2 cellular contexts compared by ENCODE assay signal in the genomic region with DNA sequence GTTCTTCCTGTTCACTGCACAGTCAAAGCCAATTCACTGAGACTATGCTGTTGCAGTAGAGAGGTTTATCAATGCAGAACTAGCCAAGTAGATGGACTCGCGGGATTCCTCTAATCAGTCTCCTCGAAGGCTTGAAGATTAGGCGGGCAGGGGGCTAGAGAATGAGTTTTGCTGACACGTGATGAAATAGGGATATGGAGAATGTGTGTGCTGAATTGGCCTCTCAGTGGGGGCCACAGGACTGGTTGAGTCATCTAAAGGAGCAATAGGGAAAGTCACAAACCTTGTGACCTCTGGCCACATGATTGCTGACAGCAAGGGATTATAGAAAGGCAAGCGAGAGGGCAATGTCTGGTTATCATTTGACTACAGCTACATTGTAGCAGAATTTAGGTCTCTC.
TF ChIP-seq lines count a peak whose summit lies in the region.

No MANE protein-coding gene starts in this region.

TF ChIP-seq in HepG2, 621 proteins besides CTCF, POLR2A, EP300 and RAD21:
- TF ChIP-seq MAFK (conservative IDR thresholded peaks at IDR 0.05 in 1 of 2, IDR thresholded peaks at IDR 0.05 in 1 of 2; ENCODE audit: low read length in 2 of 2) (peak; percentile 85 to 88), ZFP37 (CRISPR knock-in tag; IDR thresholded peaks at IDR 0.05; ENCODE audit: borderline replicate concordance) (no peak), TOE1 (CRISPR knock-in tag; IDR thresholded peaks at IDR 0.05) (no peak), MAFF (IDR thresholded peaks at IDR 0.05; ENCODE audit: low read depth, low read length) (peak; percentile 83), ZFYVE20 (CRISPR knock-in tag; IDR thresholded peaks at IDR 0.05; ENCODE audit: borderline replicate concordance, low read depth) (no peak), ZBTB7A (CRISPR knock-in tag; IDR thresholded peaks at IDR 0.05) (no peak), KDM1A (CRISPR knock-in tag; IDR thresholded peaks at IDR 0.05) (no peak), GATAD2A (CRISPR knock-in tag; IDR thresholded peaks at IDR 0.05) (no peak), FOSL1 (CRISPR knock-in tag; IDR thresholded peaks at IDR 0.05; ENCODE audit: borderline replicate concordance) (0 out of 2 replicates have a peak, but pooled peaks have one; percentile 27), FOSL2 (CRISPR knock-in tag; IDR thresholded peaks at IDR 0.05) (peak; percentile 66), FOXP1 (IDR thresholded peaks at IDR 0.05) (no peak), FOXP1 (CRISPR knock-in tag; IDR thresholded peaks at IDR 0.05) (no peak)
- TF ChIP-seq, protein P1, sequence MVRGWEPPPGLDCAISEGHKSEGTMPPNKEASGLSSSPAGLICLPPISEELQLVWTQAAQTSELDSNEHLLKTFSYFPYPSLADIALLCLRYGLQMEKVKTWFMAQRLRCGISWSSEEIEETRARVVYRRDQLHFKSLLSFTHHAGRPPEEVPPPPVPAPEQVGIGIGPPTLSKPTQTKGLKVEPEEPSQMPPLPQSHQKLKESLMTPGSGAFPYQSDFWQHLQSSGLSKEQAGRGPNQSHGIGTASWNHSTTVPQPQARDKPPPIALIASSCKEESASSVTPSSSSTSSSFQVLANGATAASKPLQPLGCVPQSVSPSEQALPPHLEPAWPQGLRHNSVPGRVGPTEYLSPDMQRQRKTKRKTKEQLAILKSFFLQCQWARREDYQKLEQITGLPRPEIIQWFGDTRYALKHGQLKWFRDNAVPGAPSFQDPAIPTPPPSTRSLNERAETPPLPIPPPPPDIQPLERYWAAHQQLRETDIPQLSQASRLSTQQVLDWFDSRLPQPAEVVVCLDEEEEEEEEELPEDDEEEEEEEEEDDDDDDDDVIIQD (CRISPR knock-in tag; IDR thresholded peaks at IDR 0.05; ENCODE audit: low read depth) = peak; percentile 77; the same call in 1 of the 2 replicates
- TF ChIP-seq, protein P2, sequence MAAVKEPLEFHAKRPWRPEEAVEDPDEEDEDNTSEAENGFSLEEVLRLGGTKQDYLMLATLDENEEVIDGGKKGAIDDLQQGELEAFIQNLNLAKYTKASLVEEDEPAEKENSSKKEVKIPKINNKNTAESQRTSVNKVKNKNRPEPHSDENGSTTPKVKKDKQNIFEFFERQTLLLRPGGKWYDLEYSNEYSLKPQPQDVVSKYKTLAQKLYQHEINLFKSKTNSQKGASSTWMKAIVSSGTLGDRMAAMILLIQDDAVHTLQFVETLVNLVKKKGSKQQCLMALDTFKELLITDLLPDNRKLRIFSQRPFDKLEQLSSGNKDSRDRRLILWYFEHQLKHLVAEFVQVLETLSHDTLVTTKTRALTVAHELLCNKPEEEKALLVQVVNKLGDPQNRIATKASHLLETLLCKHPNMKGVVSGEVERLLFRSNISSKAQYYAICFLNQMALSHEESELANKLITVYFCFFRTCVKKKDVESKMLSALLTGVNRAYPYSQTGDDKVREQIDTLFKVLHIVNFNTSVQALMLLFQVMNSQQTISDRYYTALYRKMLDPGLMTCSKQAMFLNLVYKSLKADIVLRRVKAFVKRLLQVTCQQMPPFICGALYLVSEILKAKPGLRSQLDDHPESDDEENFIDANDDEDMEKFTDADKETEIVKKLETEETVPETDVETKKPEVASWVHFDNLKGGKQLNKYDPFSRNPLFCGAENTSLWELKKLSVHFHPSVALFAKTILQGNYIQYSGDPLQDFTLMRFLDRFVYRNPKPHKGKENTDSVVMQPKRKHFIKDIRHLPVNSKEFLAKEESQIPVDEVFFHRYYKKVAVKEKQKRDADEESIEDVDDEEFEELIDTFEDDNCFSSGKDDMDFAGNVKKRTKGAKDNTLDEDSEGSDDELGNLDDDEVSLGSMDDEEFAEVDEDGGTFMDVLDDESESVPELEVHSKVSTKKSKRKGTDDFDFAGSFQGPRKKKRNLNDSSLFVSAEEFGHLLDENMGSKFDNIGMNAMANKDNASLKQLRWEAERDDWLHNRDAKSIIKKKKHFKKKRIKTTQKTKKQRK (IDR thresholded peaks at IDR 0.05; ENCODE audit: low read length) = no peak
- TF ChIP-seq, protein P3, sequence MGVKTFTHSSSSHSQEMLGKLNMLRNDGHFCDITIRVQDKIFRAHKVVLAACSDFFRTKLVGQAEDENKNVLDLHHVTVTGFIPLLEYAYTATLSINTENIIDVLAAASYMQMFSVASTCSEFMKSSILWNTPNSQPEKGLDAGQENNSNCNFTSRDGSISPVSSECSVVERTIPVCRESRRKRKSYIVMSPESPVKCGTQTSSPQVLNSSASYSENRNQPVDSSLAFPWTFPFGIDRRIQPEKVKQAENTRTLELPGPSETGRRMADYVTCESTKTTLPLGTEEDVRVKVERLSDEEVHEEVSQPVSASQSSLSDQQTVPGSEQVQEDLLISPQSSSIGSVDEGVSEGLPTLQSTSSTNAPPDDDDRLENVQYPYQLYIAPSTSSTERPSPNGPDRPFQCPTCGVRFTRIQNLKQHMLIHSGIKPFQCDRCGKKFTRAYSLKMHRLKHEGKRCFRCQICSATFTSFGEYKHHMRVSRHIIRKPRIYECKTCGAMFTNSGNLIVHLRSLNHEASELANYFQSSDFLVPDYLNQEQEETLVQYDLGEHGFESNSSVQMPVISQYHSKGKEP (CRISPR knock-in tag; IDR thresholded peaks at IDR 0.05) = no peak

TF ChIP-seq in K562, 482 proteins besides CTCF, POLR2A, EP300 and RAD21:
- no peak for TF ChIP-seq ASH1L (IDR thresholded peaks at IDR 0.05; ENCODE audit: borderline replicate concordance, low read depth, partially characterized antibody)
- peak; percentile 42; the same call in 1 of the 2 replicates for TF ChIP-seq ZNF316 (IDR thresholded peaks at IDR 0.05)
- no peak for TF ChIP-seq ZNF444 (CRISPR knock-in tag; IDR thresholded peaks at IDR 0.05)
- TF ChIP-seq ZNF561 (CRISPR knock-in tag; conservative IDR thresholded peaks at IDR 0.05) = no peak
- TF ChIP-seq RFX5 (IDR thresholded peaks at IDR 0.05; ENCODE audit: low read depth, low read length) = no peak
- TF ChIP-seq, protein P4, sequence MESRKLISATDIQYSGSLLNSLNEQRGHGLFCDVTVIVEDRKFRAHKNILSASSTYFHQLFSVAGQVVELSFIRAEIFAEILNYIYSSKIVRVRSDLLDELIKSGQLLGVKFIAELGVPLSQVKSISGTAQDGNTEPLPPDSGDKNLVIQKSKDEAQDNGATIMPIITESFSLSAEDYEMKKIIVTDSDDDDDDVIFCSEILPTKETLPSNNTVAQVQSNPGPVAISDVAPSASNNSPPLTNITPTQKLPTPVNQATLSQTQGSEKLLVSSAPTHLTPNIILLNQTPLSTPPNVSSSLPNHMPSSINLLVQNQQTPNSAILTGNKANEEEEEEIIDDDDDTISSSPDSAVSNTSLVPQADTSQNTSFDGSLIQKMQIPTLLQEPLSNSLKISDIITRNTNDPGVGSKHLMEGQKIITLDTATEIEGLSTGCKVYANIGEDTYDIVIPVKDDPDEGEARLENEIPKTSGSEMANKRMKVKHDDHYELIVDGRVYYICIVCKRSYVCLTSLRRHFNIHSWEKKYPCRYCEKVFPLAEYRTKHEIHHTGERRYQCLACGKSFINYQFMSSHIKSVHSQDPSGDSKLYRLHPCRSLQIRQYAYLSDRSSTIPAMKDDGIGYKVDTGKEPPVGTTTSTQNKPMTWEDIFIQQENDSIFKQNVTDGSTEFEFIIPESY (CRISPR knock-in tag; IDR thresholded peaks at IDR 0.05) = peak; percentile 79; the same call in 1 of the 2 replicates
- TF ChIP-seq, protein P5, sequence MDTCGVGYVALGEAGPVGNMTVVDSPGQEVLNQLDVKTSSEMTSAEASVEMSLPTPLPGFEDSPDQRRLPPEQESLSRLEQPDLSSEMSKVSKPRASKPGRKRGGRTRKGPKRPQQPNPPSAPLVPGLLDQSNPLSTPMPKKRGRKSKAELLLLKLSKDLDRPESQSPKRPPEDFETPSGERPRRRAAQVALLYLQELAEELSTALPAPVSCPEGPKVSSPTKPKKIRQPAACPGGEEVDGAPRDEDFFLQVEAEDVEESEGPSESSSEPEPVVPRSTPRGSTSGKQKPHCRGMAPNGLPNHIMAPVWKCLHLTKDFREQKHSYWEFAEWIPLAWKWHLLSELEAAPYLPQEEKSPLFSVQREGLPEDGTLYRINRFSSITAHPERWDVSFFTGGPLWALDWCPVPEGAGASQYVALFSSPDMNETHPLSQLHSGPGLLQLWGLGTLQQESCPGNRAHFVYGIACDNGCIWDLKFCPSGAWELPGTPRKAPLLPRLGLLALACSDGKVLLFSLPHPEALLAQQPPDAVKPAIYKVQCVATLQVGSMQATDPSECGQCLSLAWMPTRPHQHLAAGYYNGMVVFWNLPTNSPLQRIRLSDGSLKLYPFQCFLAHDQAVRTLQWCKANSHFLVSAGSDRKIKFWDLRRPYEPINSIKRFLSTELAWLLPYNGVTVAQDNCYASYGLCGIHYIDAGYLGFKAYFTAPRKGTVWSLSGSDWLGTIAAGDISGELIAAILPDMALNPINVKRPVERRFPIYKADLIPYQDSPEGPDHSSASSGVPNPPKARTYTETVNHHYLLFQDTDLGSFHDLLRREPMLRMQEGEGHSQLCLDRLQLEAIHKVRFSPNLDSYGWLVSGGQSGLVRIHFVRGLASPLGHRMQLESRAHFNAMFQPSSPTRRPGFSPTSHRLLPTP (IDR thresholded peaks at IDR 0.05; ENCODE audit: borderline replicate concordance, extremely low read depth, insufficient read length) = no peak
- no peak for TF ChIP-seq ZNF75A (CRISPR knock-in tag; IDR thresholded peaks at IDR 0.05)
- TF ChIP-seq NCOA4 (IDR thresholded peaks at IDR 0.05; ENCODE audit: partially characterized antibody) = no peak
